In the genomic region with DNA sequence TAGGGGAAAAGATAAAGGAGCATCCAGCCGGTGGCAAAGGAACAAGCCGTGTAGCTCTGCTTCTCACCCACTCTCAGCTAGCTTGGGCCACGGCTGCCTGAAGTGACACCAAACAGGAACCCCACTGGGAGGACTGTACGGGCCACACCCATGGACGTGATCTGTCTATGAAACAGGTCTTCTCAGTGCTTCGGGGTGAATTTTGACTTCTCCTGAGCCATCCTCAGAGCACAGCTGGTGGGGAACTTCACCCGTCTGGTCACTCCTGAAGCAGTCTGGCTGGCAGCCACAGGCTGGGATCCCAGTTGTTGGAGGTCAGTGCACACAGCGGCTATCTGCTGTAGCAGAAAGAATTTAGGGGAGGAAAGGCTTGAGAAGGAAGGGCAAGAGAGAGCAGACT, we compare ENCODE assay signal across 13 cellular contexts.
DNase-seq lines count a peak whose midpoint lies in the region; ATAC-seq, FAIRE-seq and TF ChIP-seq lines count a peak whose summit lies in the region.
"Had no signal": no experiment of that assay in that cellular context is flagged by ENCODE, and none has a peak within 500 bp of the region (broad histone marks: within the 10 kb centered on the region; RNA-seq: fewer than 3 reads in every experiment).

No MANE protein-coding gene starts in this region.

- H3K27me3 ChIP-seq in H1 (replicated peaks in 1 of 4; ENCODE audit: control insufficient read depth in 3 of 4, extremely low read depth in 1 of 4, insufficient read depth in 3 of 4, low read length in 3 of 4) (peaks cover 0 to 4% (median 0%) of the 10 kb centered on the region in 4 experiments; a peak in 1 of 7 replicates), prostate gland (replicated peaks; ENCODE audit: insufficient read depth) (no peaks in the 10 kb centered on the region)
- H3K27me3 ChIP-seq: breast epithelium, SJCRH30, stomach had no signal

- no peak for TF ChIP-seq EP300 in A549 (IDR thresholded peaks at IDR 0.05)
- TF ChIP-seq EP300 in H1 (IDR thresholded peaks at IDR 0.05; ENCODE audit: borderline replicate concordance in 1 of 2, low read depth in 2 of 2, low read length in 2 of 2), result no peak

- TF ChIP-seq POLR2A in A549 (IDR thresholded peaks at IDR 0.05; ENCODE audit: low read length) (no peak), H1 (IDR thresholded peaks at IDR 0.05; ENCODE audit: control extremely low read depth in 1 of 2, low read depth in 2 of 2, low read length in 2 of 2) (no peak), prostate gland (IDR thresholded peaks at IDR 0.05) (no peak)

- H3K4me3 ChIP-seq in A549 (no peak overlapping the region), H1 (ENCODE audit: extremely low read depth in 1 of 4, insufficient read depth in 2 of 4, low read depth in 3 of 4, low read length in 4 of 4) (no peak overlapping the region), prostate gland (no peak overlapping the region)
- H3K4me3 ChIP-seq: breast epithelium, SJCRH30, stomach had no signal

- H3K27ac ChIP-seq in A549 (peak overlapping the region; percentile 56 to 75; a peak in 4 of 6 replicates), H1 (ENCODE audit: low read depth, low read length) (no peak overlapping the region), prostate gland (no peak overlapping the region)
- H3K27ac ChIP-seq: SJCRH30, stomach, WERI-Rb-1 had no signal

- peaks cover 8% of the 10 kb centered on the region; the same call in 1 of the 3 replicates for H3K9me3 ChIP-seq in A549
- peaks cover 7 to 17% of the 10 kb centered on the region in 2 experiments for H3K9me3 ChIP-seq in H1 (ENCODE audit: insufficient read depth in 2 of 2, low read depth in 1 of 2, low read length in 1 of 2)
- no peaks in the 10 kb centered on the region for H3K9me3 ChIP-seq in prostate gland
- H3K9me3 ChIP-seq: SJCRH30 had no signal

- H3K23me2 ChIP-seq in H1 (ENCODE audit: low read depth, low read length), result no peaks in the 10 kb centered on the region

- no peak overlapping the region for H2AFZ ChIP-seq in H1 (ENCODE audit: low read length)

- no peak overlapping the region for H3K14ac ChIP-seq in H1 (ENCODE audit: insufficient read length)

- H2AK5ac ChIP-seq in H1 (ENCODE audit: low read depth, low read length), result no peak overlapping the region

- no peak overlapping the region for H3K56ac ChIP-seq in H1 (replicated peaks; ENCODE audit: insufficient read length, low read depth, low read length)

- POLR2A ChIA-PET in A549 (lab: Yijun Ruan, JAX), result no interaction called here
- POLR2A ChIA-PET in H1 (lab: Charles Lee; ENCODE audit: partially characterized antibody), result no interaction called here
- POLR2A ChIA-PET in naive thymus-derived CD8-positive, alpha-beta T cell (lab: Charles Lee), result interaction anchor here (1.4 kb wide), 1 partner anchor 52 kb away, joined by 3 read pairs; no protein-coding TSS in a partner anchor

- no peak overlapping the region for H3K18ac ChIP-seq in H1 (ENCODE audit: extremely low read depth, low read length)

- H4K91ac ChIP-seq in H1 (replicated peaks; ENCODE audit: insufficient read length, low read length), result no peak overlapping the region

- no peak for FAIRE-seq in A549 (lab: Jason Lieb, UNC)
- no peak for FAIRE-seq in H1 (lab: Jason Lieb, UNC)

- peak overlapping the region in 9 of 10 donors; percentile 46 to 87 (median 79) for H3K27ac Mint-ChIP-seq in naive thymus-derived CD8-positive, alpha-beta T cell

- CTCF ChIA-PET in A549 (lab: Yijun Ruan, JAX), result interaction anchor here (0.5 to 0.6 kb wide), 3 partner anchors 56 to 1210 kb away, joined by 3 to 4 read pairs (median 3); no protein-coding TSS in a partner anchor
- CTCF ChIA-PET in H1 (lab: Charles Lee; ENCODE audit: partially characterized antibody), result interaction anchor here (0.7 to 2.6 kb wide), 5 partner anchors 9 to 242 kb away, joined by 3 to 7 read pairs (median 5); no protein-coding TSS in a partner anchor

- H3K36me3 ChIP-seq in H1 (ENCODE audit: control insufficient read depth in 2 of 4, insufficient read depth in 4 of 4, low read length in 3 of 4) (no peaks in the 10 kb centered on the region), prostate gland (no peaks in the 10 kb centered on the region)
- H3K36me3 ChIP-seq: breast epithelium, SJCRH30, WERI-Rb-1 had no signal

- H3K79me2 ChIP-seq in H1 (ENCODE audit: control insufficient read depth in 1 of 2, insufficient read depth in 2 of 2, low read length in 2 of 2), result no peaks in the 10 kb centered on the region

- no peaks in the 10 kb centered on the region for H3K79me1 ChIP-seq in H1 (ENCODE audit: low read depth, low read length)

- no peak overlapping the region for H2BK5ac ChIP-seq in H1 (ENCODE audit: low read depth, low read length)

- H3K36me3 Mint-ChIP-seq in naive thymus-derived CD8-positive, alpha-beta T cell, result peaks cover 6 to 16% (median 11%) of the 10 kb centered on the region in 3 donors

- intact Hi-C loops in prostate gland (cut with DNase I), result loop anchor here (10.0 kb wide), 1 partner anchor 58 kb away; no protein-coding TSS in a partner anchor

- no peak overlapping the region for H4K5ac ChIP-seq in H1 (ENCODE audit: insufficient read length, low read depth, low read length)

- peaks cover 0 to 13% (median 0%) of the 10 kb centered on the region in 9 donors for H3K9me3 Mint-ChIP-seq in naive thymus-derived CD8-positive, alpha-beta T cell

- 0 out of 2 replicates have a peak overlapping the region, but pooled peaks have one; percentile 27 for H2BK20ac ChIP-seq in H1 (ENCODE audit: low read length)

- ATAC-seq in A549 (no peak), GM21423 (IDR thresholded peaks at IDR 0.05; ENCODE audit: unreplicated experiment) (no peak), GM18519 (IDR thresholded peaks at IDR 0.05; ENCODE audit: low FRiP score, unreplicated experiment) (no peak)
- no peak for ATAC-seq in naive thymus-derived CD8-positive, alpha-beta T cell

- H3K23ac ChIP-seq in H1 (ENCODE audit: insufficient read length), result no peak overlapping the region

- H3K27me3 Mint-ChIP-seq in naive thymus-derived CD8-positive, alpha-beta T cell, result no peaks in the 10 kb centered on the region

- WGBS in A549 (ENCODE audit: missing lambda C conversion rate), result 71% methylated on average over 8 of the region's 8 CpGs
- 89% methylated on average over 8 of the region's 8 CpGs; no CpG with 5 or more reads in 1 of the 2 experiments for WGBS in H1 (ENCODE audit: extremely low coverage in 1 of 2, insufficient coverage in 1 of 2, insufficient read length in 1 of 2, insufficient replicate concordance in 2 of 2, low coverage in 1 of 2, low lambda C conversion rate in 2 of 2, missing lambda C conversion rate in 1 of 2), 2 experiments
- 54% methylated on average over 8 of the region's 8 CpGs for WGBS in prostate gland

- no peaks in the 10 kb centered on the region for H4K20me1 ChIP-seq in H1 (replicated peaks in 1 of 2; ENCODE audit: control insufficient read depth in 1 of 2, insufficient read depth in 2 of 2, low read length in 2 of 2)

- no peak overlapping the region for H3K4me2 ChIP-seq in A549
- no peak overlapping the region for H3K4me2 ChIP-seq in H1 (ENCODE audit: insufficient read depth in 1 of 2, low read depth in 2 of 2, low read length in 2 of 2)

- H3K4me1 Mint-ChIP-seq in naive thymus-derived CD8-positive, alpha-beta T cell, result peaks cover 18 to 53% (median 39%) of the 10 kb centered on the region in 4 donors

- no peak overlapping the region for H2BK12ac ChIP-seq in H1 (ENCODE audit: low read depth, low read length)

- H3K9ac ChIP-seq in H1 (replicated peaks in 1 of 4; ENCODE audit: extremely low read depth in 1 of 4, low read depth in 3 of 4, low read length in 3 of 4), result no peak overlapping the region

- no peak overlapping the region for H4K8ac ChIP-seq in H1 (ENCODE audit: extremely low read depth, insufficient read depth, low read length)

- no peak overlapping the region for H3K4ac ChIP-seq in H1 (replicated peaks; ENCODE audit: insufficient read length, low read depth, low read length)

- TF ChIP-seq RAD21 in A549 (conservative IDR thresholded peaks at IDR 0.05 in 1 of 2, IDR thresholded peaks at IDR 0.05 in 1 of 2) (no peak), H1 (IDR thresholded peaks at IDR 0.05 in 1 of 2, conservative IDR thresholded peaks at IDR 0.05 in 1 of 2; ENCODE audit: low read depth in 2 of 2, low read length in 2 of 2) (no peak)

- H3K4me1 ChIP-seq in A549, result peaks cover 26% of the 10 kb centered on the region
- peaks cover 0 to 11% (median 9%) of the 10 kb centered on the region in 4 experiments; a peak in 6 of 7 replicates for H3K4me1 ChIP-seq in H1 (replicated peaks in 1 of 4; ENCODE audit: control insufficient read depth in 3 of 4, insufficient read depth in 4 of 4, low read length in 3 of 4)
- peaks cover 2% of the 10 kb centered on the region for H3K4me1 ChIP-seq in prostate gland (replicated peaks)
- H3K4me1 ChIP-seq: SJCRH30 had no signal

- TF ChIP-seq CTCF in A549 (IDR thresholded peaks at IDR 0.05), result no peak
- no peak for TF ChIP-seq CTCF in H1 (IDR thresholded peaks at IDR 0.05; ENCODE audit: control extremely low read depth in 1 of 3, insufficient read depth in 1 of 3, low read depth in 1 of 3, low read length in 3 of 3)
- no peak for TF ChIP-seq CTCF in prostate gland (IDR thresholded peaks at IDR 0.05)

- no peak overlapping the region for H2BK120ac ChIP-seq in H1 (replicated peaks; ENCODE audit: low read depth, low read length)

- DNase-seq in A549 (ENCODE audit: low read depth in 1 of 2, low spot score in 1 of 2), result no peak
- peak; percentile 4 for DNase-seq in Daoy (ENCODE audit: low read depth)
- no peak for DNase-seq in H1 (ENCODE audit: low read depth in 1 of 2, low spot score in 2 of 2)
- no peak for DNase-seq in naive thymus-derived CD8-positive, alpha-beta T cell
- DNase-seq in NCI-H446 (lab: John Stamatoyannopoulos, UW), result no peak
- no peak for DNase-seq in prostate gland (ENCODE audit: low spot score)
- DNase-seq: NCI-H226, stomach, WERI-Rb-1 had no signal

- H2BK15ac ChIP-seq in H1 (ENCODE audit: low read length), result 0 out of 2 replicates have a peak overlapping the region, but pooled peaks have one; percentile 18

- H3K4me3 Mint-ChIP-seq in naive thymus-derived CD8-positive, alpha-beta T cell, result peak overlapping the region in 5 of 10 donors; percentile 7 to 55 (median 29)

TF ChIP-seq in A549, 52 proteins besides CTCF, POLR2A, EP300 and RAD21 (continues in another document):
- TF ChIP-seq, protein P1, sequence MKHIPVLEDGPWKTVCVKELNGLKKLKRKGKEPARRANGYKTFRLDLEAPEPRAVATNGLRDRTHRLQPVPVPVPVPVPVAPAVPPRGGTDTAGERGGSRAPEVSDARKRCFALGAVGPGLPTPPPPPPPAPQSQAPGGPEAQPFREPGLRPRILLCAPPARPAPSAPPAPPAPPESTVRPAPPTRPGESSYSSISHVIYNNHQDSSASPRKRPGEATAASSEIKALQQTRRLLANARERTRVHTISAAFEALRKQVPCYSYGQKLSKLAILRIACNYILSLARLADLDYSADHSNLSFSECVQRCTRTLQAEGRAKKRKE (CRISPR knock-in tag; IDR thresholded peaks at IDR 0.05; ENCODE audit: low read depth), result no peak

TF ChIP-seq in H1, 55 proteins besides CTCF, POLR2A, EP300 and RAD21 (continues in another document):
- TF ChIP-seq KDM4A (IDR thresholded peaks at IDR 0.05; ENCODE audit: low read depth, low read length, severe bottlenecking) (no peak), PHF8 (conservative IDR thresholded peaks at IDR 0.05; ENCODE audit: low read depth, low read length) (no peak), GTF2F1 (IDR thresholded peaks at IDR 0.05; ENCODE audit: borderline replicate concordance, low read depth, low read length) (no peak), HDAC2 (IDR thresholded peaks at IDR 0.05; ENCODE audit: borderline replicate concordance in 1 of 2, low read depth in 2 of 2, low read length in 2 of 2) (no peak)

Comparison
In these comparisons a context has a peak if more than half of its experiments do, and no peak if none do; other contexts are left out.
1. H3K27ac ChIP-seq: peak in A549 (2 of 2); none in H1 (single experiment) and prostate gland (0 of 2).